25 cellular contexts compared by ENCODE assay signal in genomic region chr3:138696661-138697370, GRCh38.
A peak's percentile ranks its signal among the peaks of the same experiment; 100 is the strongest.
DNase-seq lines count a peak whose midpoint lies in the region; ATAC-seq, FAIRE-seq and TF ChIP-seq lines count a peak whose summit lies in the region.
"Had no signal": no experiment of that assay in that cellular context is flagged by ENCODE, and none has a peak within 500 bp of the region (broad histone marks: within the 10 kb centered on the region; RNA-seq: fewer than 3 reads in every experiment).

No MANE protein-coding gene starts in this region.

- H3K4me3 ChIP-seq in SK-N-SH (ENCODE audit: low read depth in 2 of 2, low read length in 1 of 2) (no peak overlapping the region), astrocyte of the spinal cord (ENCODE audit: low read depth, low read length) (no peak overlapping the region), HepG2 (replicated peaks in 1 of 3; ENCODE audit: insufficient read depth in 1 of 3, low read depth in 2 of 3, low read length in 3 of 3) (no peak overlapping the region), gastroesophageal sphincter (no peak overlapping the region)

- no peaks in the 10 kb centered on the region for H3K79me2 ChIP-seq in SK-N-SH (ENCODE audit: insufficient read depth)
- no peaks in the 10 kb centered on the region for H3K79me2 ChIP-seq in HepG2 (ENCODE audit: insufficient read depth, low read length)

- peaks cover 10 to 12% of the 10 kb centered on the region in 2 experiments for H3K36me3 ChIP-seq in SK-N-SH (replicated peaks in 1 of 2; ENCODE audit: control insufficient read depth in 1 of 2, insufficient read depth in 2 of 2, low read length in 1 of 2)
- H3K36me3 ChIP-seq in HepG2 (replicated peaks in 1 of 2; ENCODE audit: control insufficient read depth in 1 of 2, insufficient read depth in 2 of 2, low read length in 2 of 2) = peaks cover 5 to 23% of the 10 kb centered on the region in 2 experiments
- H3K36me3 ChIP-seq in gastroesophageal sphincter = peaks cover 0 to 44% of the 10 kb centered on the region in 2 donors

- H3K27me3 ChIP-seq in SK-N-SH (ENCODE audit: insufficient read depth) (no peaks in the 10 kb centered on the region), HepG2 (ENCODE audit: control insufficient read depth in 1 of 2, insufficient read depth in 2 of 2, low read length in 2 of 2) (no peaks in the 10 kb centered on the region), gastroesophageal sphincter (no peaks in the 10 kb centered on the region)

- TF ChIP-seq POLR2A in HepG2 (IDR thresholded peaks at IDR 0.05; ENCODE audit: insufficient read depth in 1 of 2, low read depth in 2 of 2, low read length in 2 of 2) (no peak), gastroesophageal sphincter (IDR thresholded peaks at IDR 0.05) (no peak)

- TF ChIP-seq EP300 in SK-N-SH (IDR thresholded peaks at IDR 0.05; ENCODE audit: borderline replicate concordance in 1 of 2, low read depth in 1 of 2, low read length in 1 of 2) (no peak), HepG2 (IDR thresholded peaks at IDR 0.05; ENCODE audit: low read depth in 2 of 2, low read length in 2 of 2) (no peak), HepG2 (CRISPR knock-in tag; IDR thresholded peaks at IDR 0.05; ENCODE audit: borderline replicate concordance) (no peak), gastroesophageal sphincter (IDR thresholded peaks at IDR 0.05) (no peak)

- H3K9ac ChIP-seq in SK-N-SH = no peak overlapping the region
- no peak overlapping the region for H3K9ac ChIP-seq in HepG2 (ENCODE audit: insufficient read depth, low read depth, low read length)

- no peak overlapping the region for H3K4me2 ChIP-seq in SK-N-SH
- no peak overlapping the region for H3K4me2 ChIP-seq in HepG2 (ENCODE audit: low read depth, low read length)

- H3K27ac Mint-ChIP-seq in T-cell = no peak overlapping the region
- H3K27ac Mint-ChIP-seq: CD8-positive, alpha-beta T cell; HFFc6 had no signal

- TF ChIP-seq RAD21 in SK-N-SH (IDR thresholded peaks at IDR 0.05; ENCODE audit: low read length) (no peak), HepG2 (CRISPR knock-in tag; IDR thresholded peaks at IDR 0.05) (no peak)

- no peak for ATAC-seq in SK-N-SH treated with all-trans-retinoic acid at 6 μM for 48 hours
- no peak for ATAC-seq in T-cell (replicated peaks in 1 of 4)
- no peak for ATAC-seq in HepG2
- no peak for ATAC-seq in gastroesophageal sphincter
- ATAC-seq: CD8-positive, alpha-beta T cell had no signal

- intact Hi-C loops in HepG2 (cut with micrococcal nuclease; ENCODE audit: unreplicated experiment) = no loop called here

- H3K9me3 Mint-ChIP-seq in T-cell = no peaks in the 10 kb centered on the region
- H3K9me3 Mint-ChIP-seq: CD8-positive, alpha-beta T cell; HFFc6 had no signal

- peaks cover 3% of the 10 kb centered on the region; the same call in 1 of the 2 replicates for H4K20me1 ChIP-seq in SK-N-SH (ENCODE audit: insufficient read depth)
- no peaks in the 10 kb centered on the region for H4K20me1 ChIP-seq in HepG2 (ENCODE audit: insufficient read depth, low read length)

- DNase-seq in SK-N-SH (no peak), astrocyte of the spinal cord (ENCODE audit: low read depth, low spot score) (peak; percentile 12), iris pigment epithelial cell (ENCODE audit: low read depth) (peak; percentile 29), cerebellar nuclear complex (lab: John Stamatoyannopoulos, UW) (no peak), T-cell (no peak), HepG2 (ENCODE audit: low spot score) (no peak)
- DNase-seq: ACHN; AML-193; C1 segment of cervical spinal cord; Calu3; CD8-positive, alpha-beta T cell; DMS153; H9; HFFc6; KG1; NCI-H1105; NCI-H146; NCI-H2029; NCI-H2227 treated with DMSO at 0.1 percent for 48 hours; NCI-H510A treated with DMSO at 0.1 percent for 48 hours; NCI-H748 treated with DMSO at 0.1 percent for 48 hours; SIG-M5 had no signal

- peaks cover 10% of the 10 kb centered on the region for H3F3A ChIP-seq in SK-N-SH (replicated peaks; ENCODE audit: insufficient read depth)

- FAIRE-seq in HepG2 (lab: Jason Lieb, UNC) = no peak

- TF ChIP-seq CTCF in SK-N-SH (IDR thresholded peaks at IDR 0.05) (no peak), astrocyte of the spinal cord (IDR thresholded peaks at IDR 0.05; ENCODE audit: low read depth, low read length) (no peak), HepG2 (CRISPR knock-in tag; IDR thresholded peaks at IDR 0.05) (no peak), gastroesophageal sphincter (IDR thresholded peaks at IDR 0.05) (no peak)

- CTCF ChIA-PET in SK-N-SH (lab: Yijun Ruan, JAX) = interaction anchor here (1.3 to 17.8 kb wide), 3 partner anchors 56 to 222 kb away, joined by 3 to 298 read pairs (median 5); no protein-coding TSS in a partner anchor
- CTCF ChIA-PET in T-cell (lab: Charles Lee) = interaction anchor here (0.5 to 4.5 kb wide), 11 partner anchors 13 to 627 kb away, joined by 3 to 38 read pairs (median 4); no protein-coding TSS in a partner anchor
- CTCF ChIA-PET in HepG2 (lab: Yijun Ruan, JAX; ENCODE audit: low intra/inter-chr PET ratio, low total read pairs) = interaction anchor here (3.6 kb wide), 1 partner anchor 219 kb away, joined by 27 read pairs; no protein-coding TSS in a partner anchor

- peaks cover 0 to 4% of the 10 kb centered on the region in 2 experiments; a peak in 1 of 4 replicates for H3K4me1 ChIP-seq in SK-N-SH (ENCODE audit: control insufficient read depth in 1 of 2, insufficient read depth in 2 of 2, low read depth in 1 of 2, low read length in 1 of 2)
- no peaks in the 10 kb centered on the region for H3K4me1 ChIP-seq in HepG2 (ENCODE audit: insufficient read depth, low read length)
- peaks cover 0 to 8% (median 0%) of the 10 kb centered on the region in 3 donors for H3K4me1 ChIP-seq in gastroesophageal sphincter

- H2AFZ ChIP-seq in SK-N-SH (ENCODE audit: low read depth) (no peak overlapping the region), HepG2 (ENCODE audit: low read length) (no peak overlapping the region)

- H3K4me1 Mint-ChIP-seq in T-cell = no peaks in the 10 kb centered on the region
- H3K4me1 Mint-ChIP-seq: H9 had no signal

- no peak overlapping the region for H3K27ac ChIP-seq in SK-N-SH (ENCODE audit: low read depth in 2 of 2, low read length in 1 of 2)
- no peak overlapping the region for H3K27ac ChIP-seq in HepG2 (ENCODE audit: extremely low read length, insufficient read depth, low read length)
- H3K27ac ChIP-seq in gastroesophageal sphincter = no peak overlapping the region
- H3K27ac ChIP-seq: 22Rv1 had no signal

- in situ Hi-C loops in astrocyte of the spinal cord (cut with HindIII; ENCODE audit: low sequenced_read_pairs) = no loop called here
- in situ Hi-C loops in HepG2 (cut with HindIII; ENCODE audit: extremely low pct_ligation_motif_present, low pct_unique_long_range_greater_than_20kb) = loop anchor here (5.0 to 25.0 kb wide), 2 partner anchors 220 to 665 kb away; no protein-coding TSS in a partner anchor

- H3K36me3 Mint-ChIP-seq in T-cell = peaks cover 26% of the 10 kb centered on the region

- no peaks in the 10 kb centered on the region for H3K9me2 ChIP-seq in SK-N-SH

- no peak overlapping the region for H3K4me3 Mint-ChIP-seq in T-cell
- H3K4me3 Mint-ChIP-seq: CD8-positive, alpha-beta T cell; H9; HFFc6 had no signal

- BruUV-seq in HepG2 (replicated peaks; lab: Mats Ljungman, UMichigan) = no TSS peak

- no peaks in the 10 kb centered on the region for H3K9me3 ChIP-seq in SK-N-SH
- no peaks in the 10 kb centered on the region for H3K9me3 ChIP-seq in HepG2 (ENCODE audit: low read length)
- H3K9me3 ChIP-seq in gastroesophageal sphincter = no peaks in the 10 kb centered on the region

- WGBS in SK-N-SH (ENCODE audit: low lambda C conversion rate) = 93% methylated on average over 1 of the region's 1 CpG
- 96% methylated on average over 1 of the region's 1 CpG for WGBS in HepG2 (ENCODE audit: low lambda C conversion rate)
- WGBS in gastroesophageal sphincter (ENCODE audit: low coverage in 1 of 2), 2 donors = 71 to 81% methylated on average over 1 of the region's 1 CpG

- no peaks in the 10 kb centered on the region for H3K27me3 Mint-ChIP-seq in T-cell

- POLR2A ChIA-PET in SK-N-SH (lab: Yijun Ruan, JAX) (no interaction called here), T-cell (lab: Charles Lee) (interaction anchor here in 1 of 2 donors (0.6 to 0.7 kb wide), 2 partner anchors 121 to 228 kb away, joined by 3 to 7 read pairs; no protein-coding TSS in a partner anchor), HepG2 (lab: Yijun Ruan, JAX) (interaction anchor here (0.6 kb wide), 1 partner anchor 82 kb away, joined by 4 read pairs; no protein-coding TSS in a partner anchor)

TF ChIP-seq in SK-N-SH treated with all-trans-retinoic acid at 6 μM for 48 hours, 23 proteins besides CTCF, POLR2A, EP300 and RAD21:
- TF ChIP-seq BACH2 (CRISPR knock-in tag; IDR thresholded peaks at IDR 0.05; ENCODE audit: borderline replicate concordance) (no peak), ZNF8 (CRISPR knock-in tag; IDR thresholded peaks at IDR 0.05) (no peak), ISL1 (CRISPR knock-in tag; IDR thresholded peaks at IDR 0.05) (peak; percentile 26; the same call in 1 of the 2 replicates)

TF ChIP-seq in SK-N-SH, 30 proteins besides CTCF, POLR2A, EP300 and RAD21 (continues in another document):
- TF ChIP-seq MAX (IDR thresholded peaks at IDR 0.05; ENCODE audit: low read depth) (no peak), TAF1 (IDR thresholded peaks at IDR 0.05; ENCODE audit: borderline replicate concordance, low read depth, low read length) (no peak), FOSL2 (IDR thresholded peaks at IDR 0.05; ENCODE audit: borderline replicate concordance, low read depth) (no peak)

TF ChIP-seq in HepG2, 621 proteins besides CTCF, POLR2A, EP300 and RAD21 (continues in another document):
- TF ChIP-seq, protein P1, sequence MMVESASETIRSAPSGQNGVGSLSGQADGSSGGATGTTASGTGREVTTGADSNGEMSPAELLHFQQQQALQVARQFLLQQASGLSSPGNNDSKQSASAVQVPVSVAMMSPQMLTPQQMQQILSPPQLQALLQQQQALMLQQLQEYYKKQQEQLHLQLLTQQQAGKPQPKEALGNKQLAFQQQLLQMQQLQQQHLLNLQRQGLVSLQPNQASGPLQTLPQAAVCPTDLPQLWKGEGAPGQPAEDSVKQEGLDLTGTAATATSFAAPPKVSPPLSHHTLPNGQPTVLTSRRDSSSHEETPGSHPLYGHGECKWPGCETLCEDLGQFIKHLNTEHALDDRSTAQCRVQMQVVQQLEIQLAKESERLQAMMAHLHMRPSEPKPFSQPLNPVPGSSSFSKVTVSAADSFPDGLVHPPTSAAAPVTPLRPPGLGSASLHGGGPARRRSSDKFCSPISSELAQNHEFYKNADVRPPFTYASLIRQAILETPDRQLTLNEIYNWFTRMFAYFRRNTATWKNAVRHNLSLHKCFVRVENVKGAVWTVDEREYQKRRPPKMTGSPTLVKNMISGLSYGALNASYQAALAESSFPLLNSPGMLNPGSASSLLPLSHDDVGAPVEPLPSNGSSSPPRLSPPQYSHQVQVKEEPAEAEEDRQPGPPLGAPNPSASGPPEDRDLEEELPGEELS (CRISPR knock-in tag; IDR thresholded peaks at IDR 0.05) = no peak
- no peak for TF ChIP-seq NR2F1 (CRISPR knock-in tag; IDR thresholded peaks at IDR 0.05)

Comparison
In these comparisons a context has a peak if more than half of its experiments do, and no peak if none do; other contexts are left out.
1. DNase-seq: peak in astrocyte of the spinal cord (single experiment) and iris pigment epithelial cell (single experiment); none in SK-N-SH (single experiment), cerebellar nuclear complex (0 of 2), T-cell (0 of 34) and HepG2 (single experiment).